ENCODE assay signal across 1 cellular context in the genomic region with DNA sequence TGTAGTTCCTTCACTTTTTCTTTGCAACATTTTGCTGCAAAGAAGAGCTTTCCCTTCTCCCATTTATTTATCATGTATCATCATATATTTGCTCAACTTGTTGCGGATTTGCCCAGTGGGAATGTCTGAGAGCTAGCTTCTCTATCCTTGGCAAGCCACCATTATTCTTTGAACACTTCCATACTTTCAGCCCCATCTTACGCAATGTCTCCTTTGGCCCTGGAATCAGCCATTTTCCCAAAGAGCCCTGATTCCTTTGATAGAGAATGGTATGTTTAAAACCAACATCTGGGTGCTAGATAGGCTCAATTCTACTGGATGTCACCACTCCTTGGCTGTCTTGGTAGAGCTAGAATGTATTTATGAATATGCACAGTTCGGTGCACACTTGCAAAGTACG.
TF ChIP-seq lines count a peak whose summit lies in the region.

No MANE protein-coding gene starts in this region.

TF ChIP-seq in H1, 55 proteins besides CTCF, POLR2A, EP300 and RAD21:
- TF ChIP-seq TEAD4 (IDR thresholded peaks at IDR 0.05; ENCODE audit: low read depth, low read length) (no peak), CEBPB (IDR thresholded peaks at IDR 0.05; ENCODE audit: low read depth, low read length) (peak; percentile 70)
